13 cellular contexts compared by ENCODE assay signal in genomic region chr6:17212541-17213371, GRCh38.
DNase-seq lines count a peak whose midpoint lies in the region; ATAC-seq and TF ChIP-seq lines count a peak whose summit lies in the region.
"Had no signal": no experiment of that assay in that cellular context is flagged by ENCODE, and none has a peak within 500 bp of the region (broad histone marks: within the 10 kb centered on the region; RNA-seq: fewer than 3 reads in every experiment).

No MANE protein-coding gene starts in this region.

- ATAC-seq in mucosa of descending colon = no peak
- no peak for ATAC-seq in activated CD8-positive, alpha-beta T cell treated with anti-CD3 and anti-CD28 coated beads, Interleukin-2, amount 10 ng/mL, durations not matched to agents 7 days and 5 days
- ATAC-seq: foreskin keratinocyte, lower lobe of right lung, Panc1 had no signal

- no peaks in the 10 kb centered on the region for H3K27me3 ChIP-seq in endocrine pancreas (ENCODE audit: control insufficient read depth, insufficient read depth, low read length)
- no peaks in the 10 kb centered on the region for H3K27me3 ChIP-seq in transverse colon
- H3K27me3 ChIP-seq in adrenal gland = no peaks in the 10 kb centered on the region
- no peaks in the 10 kb centered on the region for H3K27me3 ChIP-seq in A673 (replicated peaks; ENCODE audit: insufficient read depth, low read depth, low read length, poor library complexity)
- H3K27me3 ChIP-seq: foreskin keratinocyte had no signal

- H3K27ac ChIP-seq in transverse colon = peak overlapping the region in 3 of 4 donors; percentile 2 to 10 (median 9)
- H3K27ac ChIP-seq in adrenal gland = no peak overlapping the region
- H3K27ac ChIP-seq in A673 (ENCODE audit: low read depth, low read length, poor library complexity, severe bottlenecking) = no peak overlapping the region
- H3K27ac ChIP-seq: foreskin keratinocyte, lower lobe of right lung had no signal

- DNase-seq in NCI-H69 (lab: John Stamatoyannopoulos, UW) (peak; percentile 83), mucosa of descending colon (peak in 2 of 3 donors; percentile 25 to 38), transverse colon (no peak), iPS-NIHi7 (ENCODE audit: extremely low spot score) (no peak), adrenal gland (no peak), A673 (ENCODE audit: low spot score) (no peak)
- no peak for DNase-seq in activated CD8-positive, alpha-beta T cell treated with anti-CD3 and anti-CD28 coated beads, Interleukin-2, amount 10 ng/mL, durations not matched to agents 7 days and 5 days
- DNase-seq: activated T-cell treated with anti-CD3 and anti-CD28 coated beads, Interleukin-2, amount 50 U/mL, for 24 hours; foreskin keratinocyte; lower lobe of right lung; stimulated activated CD4-positive, alpha-beta T cell treated with anti-CD3 and anti-CD28 coated beads, Interleukin-12 subunit alpha, Interleukin-12 subunit beta, amount 100 ng/mL, for 4 hours had no signal

- H3K27me3 Mint-ChIP-seq in activated CD8-positive, alpha-beta T cell treated with anti-CD3 and anti-CD28 coated beads, Interleukin-2, amount 10 ng/mL, durations not matched to agents 7 days and 5 days (ENCODE audit: low read depth) = no peaks in the 10 kb centered on the region

- H3K27ac Mint-ChIP-seq in activated CD8-positive, alpha-beta T cell treated with anti-CD3 and anti-CD28 coated beads, Interleukin-2, amount 10 ng/mL, durations not matched to agents 7 days and 5 days = no peak overlapping the region
- H3K27ac Mint-ChIP-seq: activated T-cell treated with anti-CD3 and anti-CD28 coated beads, Interleukin-2, amount 50 U/mL, for 24 hours had no signal

- intact Hi-C loops in mucosa of descending colon (cut with DNase I, micrococcal nuclease) (no loop called here), transverse colon (cut with DNase I; ENCODE audit: low total_unique reads) (no loop called here), adrenal gland (cut with DNase I) (no loop called here), A673 (cut with micrococcal nuclease; ENCODE audit: unreplicated experiment) (no loop called here)

- 62 to 83% methylated on average over 1 to 13 of the region's 13 CpGs for WGBS in transverse colon (ENCODE audit: low coverage in 1 of 2), 2 donors
- 59 to 62% (median 60%) methylated on average over 13 of the region's 13 CpGs for WGBS in adrenal gland, 4 donors

- H3K36me3 Mint-ChIP-seq in activated CD8-positive, alpha-beta T cell treated with anti-CD3 and anti-CD28 coated beads, Interleukin-2, amount 10 ng/mL, durations not matched to agents 7 days and 5 days (ENCODE audit: low read depth) = no peaks in the 10 kb centered on the region

- H3K4me3 ChIP-seq in endocrine pancreas (ENCODE audit: control insufficient read depth, insufficient read depth, low read length) = peak overlapping the region; percentile 40
- no peak overlapping the region for H3K4me3 ChIP-seq in mucosa of descending colon
- no peak overlapping the region for H3K4me3 ChIP-seq in transverse colon
- H3K4me3 ChIP-seq in adrenal gland = no peak overlapping the region
- H3K4me3 ChIP-seq in A673 (ENCODE audit: low read depth, low read length, poor library complexity, severe bottlenecking) = no peak overlapping the region
- H3K4me3 ChIP-seq: lower lobe of right lung had no signal

- no peaks in the 10 kb centered on the region for H3K9me3 Mint-ChIP-seq in activated CD8-positive, alpha-beta T cell treated with anti-CD3 and anti-CD28 coated beads, Interleukin-2, amount 10 ng/mL, durations not matched to agents 7 days and 5 days (ENCODE audit: insufficient read depth)
- H3K9me3 Mint-ChIP-seq: activated T-cell treated with anti-CD3 and anti-CD28 coated beads, Interleukin-2, amount 50 U/mL, for 24 hours had no signal

- no TSS peak for BruUV-seq in A673 (replicated peaks; lab: Mats Ljungman, UMichigan)

- no peak for TF ChIP-seq EP300 in transverse colon (IDR thresholded peaks at IDR 0.05; ENCODE audit: low read depth)

- TF ChIP-seq POLR2A in transverse colon (IDR thresholded peaks at IDR 0.05) = no peak
- no peak for TF ChIP-seq POLR2A in adrenal gland (IDR thresholded peaks at IDR 0.05)

- no peaks in the 10 kb centered on the region for H3K9me3 ChIP-seq in endocrine pancreas (ENCODE audit: control insufficient read depth, low read length)
- no peaks in the 10 kb centered on the region for H3K9me3 ChIP-seq in mucosa of descending colon
- no peaks in the 10 kb centered on the region for H3K9me3 ChIP-seq in transverse colon
- H3K9me3 ChIP-seq in adrenal gland (replicated peaks in 1 of 3) = no peaks in the 10 kb centered on the region
- no peaks in the 10 kb centered on the region for H3K9me3 ChIP-seq in A673 (ENCODE audit: low read depth, low read length, poor library complexity, severe bottlenecking)
- H3K9me3 ChIP-seq: lower lobe of right lung had no signal

- TF ChIP-seq CTCF in mucosa of descending colon (IDR thresholded peaks at IDR 0.05) (no peak), transverse colon (IDR thresholded peaks at IDR 0.05) (no peak), adrenal gland (IDR thresholded peaks at IDR 0.05) (no peak), A673 (conservative IDR thresholded peaks at IDR 0.05; ENCODE audit: low read depth, low read length) (no peak)

- H3K36me3 ChIP-seq in endocrine pancreas (ENCODE audit: control insufficient read depth, insufficient read depth, low read length) (no peaks in the 10 kb centered on the region), mucosa of descending colon (ENCODE audit: low read depth) (no peaks in the 10 kb centered on the region), transverse colon (no peaks in the 10 kb centered on the region), adrenal gland (replicated peaks in 1 of 2) (no peaks in the 10 kb centered on the region), A673 (ENCODE audit: insufficient read depth, low read length, poor library complexity, severe bottlenecking) (no peaks in the 10 kb centered on the region)
- H3K36me3 ChIP-seq: lower lobe of right lung had no signal

- in situ Hi-C loops in transverse colon (cut with MboI; ENCODE audit: low pct_ligation_motif_present in 1 of 4, low pct_unique_long_range_greater_than_20kb in 1 of 4, low sequenced_read_pairs in 3 of 4) = no loop called here

- no peak overlapping the region for H3K9ac ChIP-seq in endocrine pancreas (ENCODE audit: control insufficient read depth, insufficient read depth, low read length)

- H3K4me3 Mint-ChIP-seq in activated CD8-positive, alpha-beta T cell treated with anti-CD3 and anti-CD28 coated beads, Interleukin-2, amount 10 ng/mL, durations not matched to agents 7 days and 5 days = no peak overlapping the region
- H3K4me3 Mint-ChIP-seq: activated T-cell treated with anti-CD3 and anti-CD28 coated beads, Interleukin-2, amount 50 U/mL, for 24 hours had no signal

- no peaks in the 10 kb centered on the region for H3K4me1 ChIP-seq in endocrine pancreas (ENCODE audit: control insufficient read depth, insufficient read depth, low read length)
- no peaks in the 10 kb centered on the region for H3K4me1 ChIP-seq in mucosa of descending colon (ENCODE audit: low read depth)
- H3K4me1 ChIP-seq in transverse colon = no peaks in the 10 kb centered on the region
- H3K4me1 ChIP-seq in adrenal gland (replicated peaks in 1 of 2) = no peaks in the 10 kb centered on the region
- H3K4me1 ChIP-seq in A673 (ENCODE audit: insufficient read depth, low read length, poor library complexity, severe bottlenecking) = no peaks in the 10 kb centered on the region
- H3K4me1 ChIP-seq: foreskin keratinocyte, lower lobe of right lung had no signal

- CTCF ChIA-PET in activated CD8-positive, alpha-beta T cell treated with anti-CD3 and anti-CD28 coated beads, Interleukin-2, amount 10 ng/mL, durations not matched to agents 7 days and 5 days (lab: Charles Lee) = no interaction called here
- CTCF ChIA-PET in A673 (lab: Charles Lee) = no interaction called here

- POLR2A ChIA-PET in activated CD8-positive, alpha-beta T cell treated with anti-CD3 and anti-CD28 coated beads, Interleukin-2, amount 10 ng/mL, durations not matched to agents 7 days and 5 days (lab: Charles Lee) = no interaction called here
- POLR2A ChIA-PET in A673 (lab: Charles Lee; ENCODE audit: low non-redundant PET) = no interaction called here

- H3K4me1 Mint-ChIP-seq in activated CD8-positive, alpha-beta T cell treated with anti-CD3 and anti-CD28 coated beads, Interleukin-2, amount 10 ng/mL, durations not matched to agents 7 days and 5 days (ENCODE audit: low read depth) = no peaks in the 10 kb centered on the region

Comparison
In these comparisons a context has a peak if more than half of its experiments do, and no peak if none do; other contexts are left out.
1. DNase-seq: peak in NCI-H69 (single experiment) and mucosa of descending colon (2 of 3); none in transverse colon (single experiment), activated CD8-positive, alpha-beta T cell treated with anti-CD3 and anti-CD28 coated beads, Interleukin-2, amount 10 ng/mL, durations not matched to agents 7 days and 5 days (single experiment), iPS-NIHi7 (single experiment), adrenal gland (0 of 7) and A673 (single experiment).
2. H3K27ac ChIP-seq: peak in transverse colon (3 of 4); none in adrenal gland (0 of 5) and A673 (single experiment).